ENCODE assay signal across 1 cellular context in genomic region chr4:40492747-40493146, GRCh38.
TF ChIP-seq lines count a peak whose summit lies in the region.

No MANE protein-coding gene starts in this region.

TF ChIP-seq in neural cell, 6 proteins besides CTCF, POLR2A, EP300 and RAD21 (continued from another document):
- TF ChIP-seq REST (IDR thresholded peaks at IDR 0.05; ENCODE audit: borderline replicate concordance) (no peak), TAF1 (IDR thresholded peaks at IDR 0.05; ENCODE audit: low read depth) (no peak), POLR2AphosphoS5 (IDR thresholded peaks at IDR 0.05) (no peak), SMC3 (conservative IDR thresholded peaks at IDR 0.05; ENCODE audit: poor library complexity) (no peak), MXI1 (conservative IDR thresholded peaks at IDR 0.05; ENCODE audit: poor library complexity, severe bottlenecking) (no peak)
